In genomic region chr1:47388548-47389238, GRCh38 we compare ENCODE assay signal across 8 cellular contexts. TPM values are rescaled to one million over a fixed set of nuclear protein-coding genes. Genes with fewer than 3 reads are reported as not detected.
DNase-seq lines count a peak whose midpoint lies in the region; ATAC-seq, FAIRE-seq and TF ChIP-seq lines count a peak whose summit lies in the region.

No MANE protein-coding gene starts in this region.

- peak; percentile 70 to 74 for TF ChIP-seq RAD21 in A549 (conservative IDR thresholded peaks at IDR 0.05 in 1 of 2, IDR thresholded peaks at IDR 0.05 in 1 of 2)

- no peaks in the 10 kb centered on the region for H3K36me3 ChIP-seq in upper lobe of right lung

- H3K27me3 ChIP-seq in upper lobe of right lung, result peaks cover 6% of the 10 kb centered on the region

- CTCF ChIA-PET in A549 (lab: Yijun Ruan, JAX), result interaction anchor here (0.6 to 4.5 kb wide), 18 partner anchors 9 to 367 kb away, joined by 3 to 34 read pairs (median 4); partner anchors contain the start of gene FOXD2

- H3K4me3 Mint-ChIP-seq in neural crest cell, result peak overlapping the region; percentile 72

- TF ChIP-seq CTCF in A549 (IDR thresholded peaks at IDR 0.05) (peak; percentile 63), GM12875 (IDR thresholded peaks at IDR 0.05; ENCODE audit: borderline replicate concordance, insufficient read depth, low read depth, low read length) (peak; percentile 91), fibroblast of pulmonary artery (IDR thresholded peaks at IDR 0.05; ENCODE audit: low read length, missing control alignments) (peak; percentile 88), neural crest cell (conservative IDR thresholded peaks at IDR 0.05) (peak; percentile 86), upper lobe of right lung (IDR thresholded peaks at IDR 0.05) (peak; percentile 70)

- H3K9me3 Mint-ChIP-seq in neural crest cell, result no peaks in the 10 kb centered on the region

- DNase-seq in A549 (ENCODE audit: low read depth in 1 of 2, low spot score in 1 of 2) (peak; percentile 53 to 60), NCI-H748 (lab: John Stamatoyannopoulos, UW; ENCODE audit: unreplicated experiment) (peak; percentile 64), fibroblast of pulmonary artery (ENCODE audit: low read depth) (peak; percentile 72), neural crest cell (ENCODE audit: low read depth, low spot score) (peak; percentile 73), upper lobe of right lung (no peak)
- peak; percentile 33 for DNase-seq in activated CD8-positive, alpha-beta memory T cell treated with anti-CD3 and anti-CD28 coated beads, Interleukin-2, amount 50 U/mL, for 4 hours

- H3K4me3 ChIP-seq in A549 (no peak overlapping the region), GM12875 (ENCODE audit: low read depth, low read length) (no peak overlapping the region), fibroblast of pulmonary artery (replicated peaks; ENCODE audit: low read depth, low read length) (no peak overlapping the region), upper lobe of right lung (no peak overlapping the region)

- H3K36me3 Mint-ChIP-seq in neural crest cell (ENCODE audit: low read depth), result no peaks in the 10 kb centered on the region

- WGBS in A549 (ENCODE audit: missing lambda C conversion rate), result 30% methylated on average over 7 of the region's 7 CpGs

- no peak for TF ChIP-seq EP300 in A549 (IDR thresholded peaks at IDR 0.05)

- H3K9me3 ChIP-seq in A549, result no peaks in the 10 kb centered on the region
- no peaks in the 10 kb centered on the region for H3K9me3 ChIP-seq in upper lobe of right lung

- peaks cover 23% of the 10 kb centered on the region for H3K27me3 Mint-ChIP-seq in neural crest cell (ENCODE audit: low read depth)

- H3K4me2 ChIP-seq in A549, result no peak overlapping the region

- H3K27ac ChIP-seq in A549 (no peak overlapping the region), upper lobe of right lung (no peak overlapping the region)

- POLR2A ChIA-PET in A549 (lab: Yijun Ruan, JAX), result interaction anchor here (1.0 kb wide), 1 partner anchor 49 kb away, joined by 4 read pairs; the partner anchor contains the start of gene FOXD2

- no peak for FAIRE-seq in A549 (lab: Jason Lieb, UNC)

- peak; percentile 94 to 96 for ATAC-seq in A549
- ATAC-seq in HG03342 (IDR thresholded peaks at IDR 0.05; ENCODE audit: unreplicated experiment), result peak; percentile 84
- ATAC-seq in upper lobe of right lung, result peak; percentile 90

- H3K27ac Mint-ChIP-seq in neural crest cell (ENCODE audit: unreplicated experiment), result no peak overlapping the region

- intact Hi-C loops in upper lobe of right lung (cut with DNase I), result no loop called here

- H3K4me1 ChIP-seq in A549 (no peaks in the 10 kb centered on the region), upper lobe of right lung (no peaks in the 10 kb centered on the region)

- no peak for TF ChIP-seq POLR2A in A549 (IDR thresholded peaks at IDR 0.05; ENCODE audit: low read length)

- peaks cover 5% of the 10 kb centered on the region for H3K4me1 Mint-ChIP-seq in neural crest cell

TF ChIP-seq in A549, 52 proteins besides CTCF, POLR2A, EP300 and RAD21:
- TF ChIP-seq POLR2AphosphoS2 (conservative IDR thresholded peaks at IDR 0.05; ENCODE audit: low read length) (no peak), TP53 (CRISPR knock-in tag; IDR thresholded peaks at IDR 0.05) (no peak), SMC3 (IDR thresholded peaks at IDR 0.05) (peak; percentile 51)

RNA-seq across cellular contexts. Expression of gene FOXE3, which starts 27.4 kb away (rescaled TPM):
- polyA plus RNA-seq in A549 (2011; rRNA removed) (not detected in 2 replicates), A549 (2017; fragmentation: RNase III; extraction: RNeasy Plus Mini Kit Qiagen cat#74134 plus additional on column Dnase treatment) (0.04 to 0.09 TPM (median 0.08 TPM) in 3 replicates)
- polyA plus RNA-seq in A549 (2012; cell fraction: cytosol; rRNA removed), result 0.05 TPM in 1 of 2 replicates, not detected in the other
- polyA plus RNA-seq in A549 (2012; cell fraction: nucleus; rRNA removed), result 0.16 and 0.29 TPM in 2 replicates
- polyA minus RNA-seq in A549 (2011; rRNA and poly(A)+ RNA removed), result 0.10 TPM in 1 of 2 replicates, not detected in the other
- total RNA-seq in neural crest cell (0.35 TPM in 1 of 2 replicates, not detected in the other), upper lobe of right lung (not detected)

RNA-seq across cellular contexts. Expression of gene FOXD2, which starts 49.2 kb away (rescaled TPM):
- polyA plus RNA-seq in A549 (2011; rRNA removed), result 0.12 and 0.13 TPM in 2 replicates
- polyA plus RNA-seq in A549 (2012; cell fraction: cytosol; rRNA removed), result 0.17 and 0.25 TPM in 2 replicates
- polyA plus RNA-seq in A549 (2012; cell fraction: nucleus; rRNA removed), result 0.24 and 0.38 TPM in 2 replicates
- polyA plus RNA-seq in A549 (2017; fragmentation: RNase III; extraction: RNeasy Plus Mini Kit Qiagen cat#74134 plus additional on column Dnase treatment), result 0.22 to 0.50 TPM (median 0.35 TPM) in 3 replicates
- polyA minus RNA-seq in A549 (2011; rRNA and poly(A)+ RNA removed), result 0.17 and 0.24 TPM in 2 replicates
- 17.3 and 19.4 TPM in 2 replicates for total RNA-seq in neural crest cell
- 0.35 TPM for total RNA-seq in upper lobe of right lung

RNA-seq across cellular contexts. Expression of gene CMPK1, which starts 55.1 kb away (rescaled TPM):
- polyA plus RNA-seq in A549 (2011; rRNA removed) (61.9 and 103 TPM in 2 replicates), A549 (2017; fragmentation: RNase III; extraction: RNeasy Plus Mini Kit Qiagen cat#74134 plus additional on column Dnase treatment) (84.7 to 89.8 TPM (median 89.3 TPM) in 3 replicates)
- 15.4 and 17.1 TPM in 2 replicates for polyA plus RNA-seq in A549 (2012; cell fraction: cytosol; rRNA removed)
- 5.5 and 6.7 TPM in 2 replicates for polyA plus RNA-seq in A549 (2012; cell fraction: nucleus; rRNA removed)
- 10.7 and 11.0 TPM in 2 replicates for polyA minus RNA-seq in A549 (2011; rRNA and poly(A)+ RNA removed)
- total RNA-seq in neural crest cell (57.6 and 59.3 TPM in 2 replicates), upper lobe of right lung (127 TPM)

Comparison
In these comparisons a context has a peak if more than half of its experiments do, and no peak if none do; other contexts are left out.
1. RNA of gene FOXD2, which starts 49.2 kb away (total RNA-seq): 17.3 to 19.4 TPM in neural crest cell; 0.35 TPM in upper lobe of right lung (single experiment); every median in the first group is over 10 times any median in the second.
2. Peak in every context shown above with its lines, with median percentiles within 50 percentile points of each other: ATAC-seq and CTCF ChIP-seq.